ENCODE assay signal across 8 cellular contexts in the genomic region with DNA sequence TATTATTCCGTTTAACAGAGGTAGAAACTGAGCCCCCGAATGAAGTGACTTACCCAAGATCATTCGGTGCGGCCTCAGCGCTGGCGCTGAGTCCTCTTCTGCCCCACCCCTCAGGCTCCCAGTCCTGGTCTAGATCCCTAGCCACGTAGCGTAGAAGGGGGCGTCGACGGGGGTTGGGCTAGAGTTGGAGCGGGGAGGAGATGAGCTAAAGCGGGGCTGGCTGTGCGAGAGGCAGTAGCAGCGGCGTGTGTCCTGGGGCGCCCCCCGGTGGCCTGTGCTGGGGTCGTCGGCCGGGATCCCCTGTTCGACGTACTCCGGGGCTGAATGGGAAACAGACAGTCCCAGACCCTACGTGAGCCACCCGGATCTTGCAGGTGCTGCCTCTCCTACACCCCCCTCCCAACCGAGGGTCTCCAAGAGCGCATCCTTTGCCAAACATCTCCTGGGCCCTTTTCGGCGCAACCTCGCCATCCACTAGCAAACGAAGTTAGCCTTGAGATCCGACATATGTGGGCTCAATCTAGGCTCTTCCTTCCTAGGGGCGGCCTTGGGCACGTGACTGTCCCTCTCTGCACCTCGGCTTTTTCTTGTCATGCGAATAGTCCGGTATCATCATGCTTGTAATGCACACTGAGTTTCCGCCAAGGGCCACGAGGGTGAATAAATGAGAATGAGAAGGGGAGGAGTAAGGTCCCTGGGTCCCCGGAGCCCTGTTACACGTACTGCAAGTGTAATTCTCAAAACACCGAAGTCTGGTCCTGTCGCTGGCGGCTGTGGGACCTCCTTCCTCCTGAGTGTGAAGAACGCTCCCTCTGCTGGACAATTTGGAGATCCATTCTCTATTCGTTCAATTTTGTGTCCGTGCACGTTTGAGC. TPM values are rescaled to one million over a fixed set of nuclear protein-coding genes. Genes with fewer than 3 reads are reported as not detected.
DNase-seq lines count a peak whose midpoint lies in the region; ATAC-seq and TF ChIP-seq lines count a peak whose summit lies in the region.

No MANE protein-coding gene starts in this region.

- intact Hi-C loops in ovary (cut with DNase I), result loop anchor here (1.0 to 10.0 kb wide), 7 partner anchors 181 to 469 kb away; partner anchors contain the start of gene AKAP8 (in 1 of the 4)

- peaks cover 2% of the 10 kb centered on the region for H3K9me3 Mint-ChIP-seq in glutamatergic neuron (ENCODE audit: unreplicated experiment)

- H3K36me3 ChIP-seq in ovary, result no peaks in the 10 kb centered on the region
- H3K36me3 ChIP-seq in thoracic aorta, result no peaks in the 10 kb centered on the region

- no peaks in the 10 kb centered on the region for H3K27me3 ChIP-seq in ovary
- no peaks in the 10 kb centered on the region for H3K27me3 ChIP-seq in thoracic aorta (replicated peaks; ENCODE audit: insufficient read depth)

- CTCF ChIA-PET in HEK293T (lab: Yijun Ruan, JAX), result interaction anchor here (0.6 to 2.8 kb wide), 12 partner anchors 49 to 372 kb away, joined by 3 to 28 read pairs (median 4); partner anchors contain the start of genes AKAP8 and AKAP8L

- DNase-seq in EL (peak; percentile 93), HEK293T (ENCODE audit: extremely low spot score) (peak; percentile 95), NCI-H1092 (lab: John Stamatoyannopoulos, UW) (peak; percentile 71), glutamatergic neuron (peak; percentile 95), ovary (peak; percentile 74 to 86 (median 81)), thoracic aorta (ENCODE audit: low spot score) (peak; percentile 76)
- peak; percentile 97 for DNase-seq in activated naive CD4-positive, alpha-beta T cell treated with anti-CD3 and anti-CD28 coated beads, Interleukin-2, amount 50 U/mL, for 16 hours

- no peaks in the 10 kb centered on the region for H3K36me3 Mint-ChIP-seq in glutamatergic neuron (ENCODE audit: unreplicated experiment)

- TF ChIP-seq CTCF in glutamatergic neuron (IDR thresholded peaks at IDR 0.05; ENCODE audit: partially characterized antibody, unreplicated experiment) (peak; percentile 84), ovary (IDR thresholded peaks at IDR 0.05) (peak; percentile 62 to 82 (median 81)), thoracic aorta (IDR thresholded peaks at IDR 0.05) (peak; percentile 73)

- H3K4me3 Mint-ChIP-seq in glutamatergic neuron (ENCODE audit: unreplicated experiment), result peak overlapping the region; percentile 38

- no peaks in the 10 kb centered on the region for H3K4me1 Mint-ChIP-seq in glutamatergic neuron (ENCODE audit: low read depth, unreplicated experiment)

- no peak for TF ChIP-seq POLR2A in ovary (IDR thresholded peaks at IDR 0.05)

- H3K27ac Mint-ChIP-seq in glutamatergic neuron (ENCODE audit: unreplicated experiment), result no peak overlapping the region

- H3K9me3 ChIP-seq in ovary (no peaks in the 10 kb centered on the region), thoracic aorta (no peaks in the 10 kb centered on the region)

- H3K4me1 ChIP-seq in ovary (ENCODE audit: insufficient read depth), result peaks cover 4% of the 10 kb centered on the region
- peaks cover 6 to 16% of the 10 kb centered on the region in 2 donors for H3K4me1 ChIP-seq in thoracic aorta (ENCODE audit: control insufficient read depth in 1 of 2, low read depth in 2 of 2)

- peak; percentile 91 for ATAC-seq in SK-N-SH treated with all-trans-retinoic acid at 6 μM for 48 hours
- ATAC-seq in thoracic aorta (ENCODE audit: insufficient number of reproducible peaks, low FRiP score, low read depth), result peak; percentile 78

- WGBS in ovary, 3 donors, result 0 to 1% (median 1%) methylated on average over 49 of the region's 49 CpGs

- POLR2A ChIA-PET in HEK293T (lab: Yijun Ruan, JAX), result interaction anchor here (1.0 to 1.4 kb wide), 2 partner anchors 137 to 140 kb away, joined by 3 to 6 read pairs; partner anchors contain the start of gene AKAP8L

- peak overlapping the region; percentile 7 for H3K4me3 ChIP-seq in ovary
- peak overlapping the region; percentile 53 for H3K4me3 ChIP-seq in thoracic aorta

- peaks cover 2% of the 10 kb centered on the region for H3K27me3 Mint-ChIP-seq in glutamatergic neuron (ENCODE audit: unreplicated experiment)

- no peak for TF ChIP-seq EP300 in ovary (IDR thresholded peaks at IDR 0.05)

- H3K27ac ChIP-seq in ovary (no peak overlapping the region), thoracic aorta (peak overlapping the region in 1 of 2 donors; percentile 10)

TF ChIP-seq in HEK293T, 16 proteins besides CTCF, POLR2A, EP300 and RAD21:
- TF ChIP-seq ELF4 (IDR thresholded peaks at IDR 0.05) (no peak), SUZ12 (IDR thresholded peaks at IDR 0.05) (no peak), FOXK2 (IDR thresholded peaks at IDR 0.05) (no peak), TARDBP (IDR thresholded peaks at IDR 0.05) (no peak), ZNF384 (IDR thresholded peaks at IDR 0.05) (no peak), L3MBTL2 (conservative IDR thresholded peaks at IDR 0.05) (peak; percentile 81), HDGF (IDR thresholded peaks at IDR 0.05; ENCODE audit: borderline replicate concordance) (no peak)

TF ChIP-seq in SK-N-SH treated with all-trans-retinoic acid at 6 μM for 48 hours, 23 proteins besides CTCF, POLR2A, EP300 and RAD21 (continues in another document):
- TF ChIP-seq PPARA (CRISPR knock-in tag; IDR thresholded peaks at IDR 0.05; ENCODE audit: borderline replicate concordance), result no peak
- no peak for TF ChIP-seq PATZ1 (CRISPR knock-in tag; IDR thresholded peaks at IDR 0.05; ENCODE audit: borderline replicate concordance)
- TF ChIP-seq, protein P1, sequence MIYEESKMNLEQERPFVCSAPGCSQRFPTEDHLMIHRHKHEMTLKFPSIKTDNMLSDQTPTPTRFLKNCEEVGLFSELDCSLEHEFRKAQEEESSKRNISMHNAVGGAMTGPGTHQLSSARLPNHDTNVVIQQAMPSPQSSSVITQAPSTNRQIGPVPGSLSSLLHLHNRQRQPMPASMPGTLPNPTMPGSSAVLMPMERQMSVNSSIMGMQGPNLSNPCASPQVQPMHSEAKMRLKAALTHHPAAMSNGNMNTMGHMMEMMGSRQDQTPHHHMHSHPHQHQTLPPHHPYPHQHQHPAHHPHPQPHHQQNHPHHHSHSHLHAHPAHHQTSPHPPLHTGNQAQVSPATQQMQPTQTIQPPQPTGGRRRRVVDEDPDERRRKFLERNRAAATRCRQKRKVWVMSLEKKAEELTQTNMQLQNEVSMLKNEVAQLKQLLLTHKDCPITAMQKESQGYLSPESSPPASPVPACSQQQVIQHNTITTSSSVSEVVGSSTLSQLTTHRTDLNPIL (CRISPR knock-in tag; IDR thresholded peaks at IDR 0.05; ENCODE audit: low read depth), result no peak
- TF ChIP-seq SNAI2 (CRISPR knock-in tag; IDR thresholded peaks at IDR 0.05), result no peak
- TF ChIP-seq ZC3H10 (CRISPR knock-in tag; IDR thresholded peaks at IDR 0.05), result no peak
- TF ChIP-seq GLIS3 (CRISPR knock-in tag; IDR thresholded peaks at IDR 0.05), result no peak
- TF ChIP-seq ISL1 (CRISPR knock-in tag; IDR thresholded peaks at IDR 0.05), result no peak
- no peak for TF ChIP-seq TCF4 (CRISPR knock-in tag; IDR thresholded peaks at IDR 0.05; ENCODE audit: borderline replicate concordance)
- TF ChIP-seq, protein P2, sequence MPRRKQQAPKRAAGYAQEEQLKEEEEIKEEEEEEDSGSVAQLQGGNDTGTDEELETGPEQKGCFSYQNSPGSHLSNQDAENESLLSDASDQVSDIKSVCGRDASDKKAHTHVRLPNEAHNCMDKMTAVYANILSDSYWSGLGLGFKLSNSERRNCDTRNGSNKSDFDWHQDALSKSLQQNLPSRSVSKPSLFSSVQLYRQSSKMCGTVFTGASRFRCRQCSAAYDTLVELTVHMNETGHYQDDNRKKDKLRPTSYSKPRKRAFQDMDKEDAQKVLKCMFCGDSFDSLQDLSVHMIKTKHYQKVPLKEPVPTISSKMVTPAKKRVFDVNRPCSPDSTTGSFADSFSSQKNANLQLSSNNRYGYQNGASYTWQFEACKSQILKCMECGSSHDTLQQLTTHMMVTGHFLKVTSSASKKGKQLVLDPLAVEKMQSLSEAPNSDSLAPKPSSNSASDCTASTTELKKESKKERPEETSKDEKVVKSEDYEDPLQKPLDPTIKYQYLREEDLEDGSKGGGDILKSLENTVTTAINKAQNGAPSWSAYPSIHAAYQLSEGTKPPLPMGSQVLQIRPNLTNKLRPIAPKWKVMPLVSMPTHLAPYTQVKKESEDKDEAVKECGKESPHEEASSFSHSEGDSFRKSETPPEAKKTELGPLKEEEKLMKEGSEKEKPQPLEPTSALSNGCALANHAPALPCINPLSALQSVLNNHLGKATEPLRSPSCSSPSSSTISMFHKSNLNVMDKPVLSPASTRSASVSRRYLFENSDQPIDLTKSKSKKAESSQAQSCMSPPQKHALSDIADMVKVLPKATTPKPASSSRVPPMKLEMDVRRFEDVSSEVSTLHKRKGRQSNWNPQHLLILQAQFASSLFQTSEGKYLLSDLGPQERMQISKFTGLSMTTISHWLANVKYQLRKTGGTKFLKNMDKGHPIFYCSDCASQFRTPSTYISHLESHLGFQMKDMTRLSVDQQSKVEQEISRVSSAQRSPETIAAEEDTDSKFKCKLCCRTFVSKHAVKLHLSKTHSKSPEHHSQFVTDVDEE (CRISPR knock-in tag; IDR thresholded peaks at IDR 0.05), result no peak
- TF ChIP-seq RARB (CRISPR knock-in tag; IDR thresholded peaks at IDR 0.05), result no peak
- TF ChIP-seq ZNF8 (CRISPR knock-in tag; IDR thresholded peaks at IDR 0.05), result no peak
- no peak for TF ChIP-seq BACH2 (CRISPR knock-in tag; IDR thresholded peaks at IDR 0.05; ENCODE audit: borderline replicate concordance)
- TF ChIP-seq TOX (CRISPR knock-in tag; IDR thresholded peaks at IDR 0.05; ENCODE audit: borderline replicate concordance), result no peak
- TF ChIP-seq ESRRG (CRISPR knock-in tag; IDR thresholded peaks at IDR 0.05), result no peak

RNA-seq across cellular contexts. Expression of gene CYP4F22, which starts 47.7 kb away (rescaled TPM):
- total RNA-seq in glutamatergic neuron (ENCODE audit: unreplicated experiment) (not detected), ovary (under 1 TPM in 2 of 7 donors, not detected in 5; 0.08 to 0.13 TPM), thoracic aorta (not detected)
- polyA plus RNA-seq in ovary, result under 1 TPM in 1 of 2 donors, not detected in 1; 0.13 TPM

RNA-seq across cellular contexts. Expression of gene CYP4F8, which starts 59.0 kb away (rescaled TPM):
- total RNA-seq in glutamatergic neuron (ENCODE audit: unreplicated experiment), result not detected
- 1 to 10 TPM in 1 of 7 donors, not detected in 6; 1.1 TPM for total RNA-seq in ovary
- not detected for polyA plus RNA-seq in ovary
- total RNA-seq in thoracic aorta, result not detected
